ENCODE assay signal across 1 cellular context in genomic region chr19:50476943-50477264, GRCh38.
TF ChIP-seq lines count a peak whose summit lies in the region.

No MANE protein-coding gene starts in this region.

TF ChIP-seq in K562, 482 proteins besides CTCF, POLR2A, EP300 and RAD21:
- TF ChIP-seq MIER1 (IDR thresholded peaks at IDR 0.05; ENCODE audit: low read depth) (peak; percentile 59; the same call in 1 of the 2 replicates), ZNF133 (CRISPR knock-in tag; IDR thresholded peaks at IDR 0.05) (no peak), SIN3A (IDR thresholded peaks at IDR 0.05; ENCODE audit: borderline replicate concordance in 2 of 2, control insufficient read depth in 1 of 2, low read depth in 2 of 2, low read length in 2 of 2) (peak in 1 of 2 experiments; percentile 20; a peak in 1 of 4 replicates), SAP30 (IDR thresholded peaks at IDR 0.05; ENCODE audit: borderline replicate concordance, insufficient read depth, low read depth, low read length, poor library complexity, severe bottlenecking) (no peak), ZBTB40 (IDR thresholded peaks at IDR 0.05) (0 out of 2 replicates have a peak, but pooled peaks have one; percentile 11), ZBTB40 (CRISPR knock-in tag; IDR thresholded peaks at IDR 0.05) (no peak), ZNF518B (CRISPR knock-in tag; IDR thresholded peaks at IDR 0.05) (no peak), HDAC2 (IDR thresholded peaks at IDR 0.05) (0 out of 2 replicates have a peak, but pooled peaks have one; percentile 19), HNRNPLL (IDR thresholded peaks at IDR 0.05; ENCODE audit: low read depth, low read length, poor library complexity, severe bottlenecking) (peak; percentile 11), PRDM10 (IDR thresholded peaks at IDR 0.05; ENCODE audit: partially characterized antibody) (no peak), HEY1 (CRISPR knock-in tag; IDR thresholded peaks at IDR 0.05; ENCODE audit: borderline replicate concordance) (no peak), NKRF (IDR thresholded peaks at IDR 0.05; ENCODE audit: borderline replicate concordance) (0 out of 2 replicates have a peak, but pooled peaks have one; percentile 5), POLR2B (IDR thresholded peaks at IDR 0.05; ENCODE audit: low read depth, partially characterized antibody) (no peak), PTTG1 (tag; IDR thresholded peaks at IDR 0.05; ENCODE audit: low read depth) (no peak), DIDO1 (tag; IDR thresholded peaks at IDR 0.05; ENCODE audit: low read depth) (no peak), ADNP (tag; IDR thresholded peaks at IDR 0.05) (peak; percentile 60; the same call in 1 of the 2 replicates), PHB (CRISPR knock-in tag; IDR thresholded peaks at IDR 0.05) (no peak), L3MBTL2 (IDR thresholded peaks at IDR 0.05) (no peak), BCOR (IDR thresholded peaks at IDR 0.05) (peak; percentile 69), BRCA1 (IDR thresholded peaks at IDR 0.05) (no peak), BRCA1 (CRISPR knock-in tag; IDR thresholded peaks at IDR 0.05) (no peak), TCF15 (CRISPR knock-in tag; IDR thresholded peaks at IDR 0.05) (no peak), HDGF (IDR thresholded peaks at IDR 0.05) (no peak), HBP1 (CRISPR knock-in tag; IDR thresholded peaks at IDR 0.05) (no peak)
